8 cellular contexts compared by ENCODE assay signal in the genomic region with DNA sequence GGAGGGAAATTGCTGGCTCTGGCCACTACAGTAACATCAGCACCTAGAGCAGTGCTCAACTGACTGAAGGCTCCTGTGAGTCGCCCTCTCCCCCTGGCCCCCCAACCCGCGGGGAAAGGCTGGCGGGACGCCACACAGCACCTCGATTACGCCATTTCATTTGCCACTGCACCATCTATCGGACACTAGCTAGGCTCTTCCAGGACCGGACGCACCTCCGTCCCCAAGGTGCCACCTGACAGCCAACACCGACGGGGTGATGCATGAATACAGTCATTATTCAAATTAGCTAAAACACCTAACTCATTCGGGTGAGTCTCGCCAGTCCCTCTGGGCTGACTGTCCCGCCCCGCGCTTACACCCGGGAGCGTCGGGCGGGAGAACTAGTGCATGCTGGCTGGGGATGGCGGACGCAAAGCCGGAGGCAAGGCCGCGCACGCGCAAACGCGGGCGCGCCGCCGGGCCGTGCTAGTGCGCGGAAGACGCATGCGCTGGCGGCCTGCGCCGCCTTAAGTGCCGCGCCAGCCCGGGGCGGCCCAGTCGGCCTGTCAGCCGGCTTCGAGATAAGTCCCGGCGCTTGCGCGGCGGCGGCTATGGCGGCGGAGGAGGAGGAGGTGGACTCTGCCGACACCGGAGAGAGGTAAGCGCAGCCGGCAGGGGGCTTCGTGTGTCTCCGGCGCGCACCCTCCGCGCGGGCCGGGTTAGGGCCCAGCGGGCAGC. TPM values are rescaled to one million over a fixed set of nuclear protein-coding genes. Genes with fewer than 3 reads are reported as not detected.
A peak's percentile ranks its signal among the peaks of the same experiment; 100 is the strongest.
DNase-seq lines count a peak whose midpoint lies in the region; ATAC-seq and TF ChIP-seq lines count a peak whose summit lies in the region.

Gene ABHD5 (plus strand): TSS at position 539 of the 720 bp plus-strand sequence. CDS start 55 bp downstream, at position 594.

- no peaks in the 10 kb centered on the region for H4K20me1 ChIP-seq in MM.1S (ENCODE audit: insufficient read depth, low read length)

- peak within 1 kb of the TSS; percentile 79 for H3K4me2 ChIP-seq in MM.1S (ENCODE audit: low read depth, low read length)

- peak within 1 kb of the TSS; percentile 79 for H2AFZ ChIP-seq in MM.1S (ENCODE audit: low read length)

- H3K36me3 ChIP-seq in MM.1S (replicated peaks; ENCODE audit: insufficient read depth, low read length), result no peaks in the 10 kb centered on the region
- H3K36me3 ChIP-seq in gastroesophageal sphincter, result no peaks in the 10 kb centered on the region

- H3K27ac ChIP-seq in MM.1S (ENCODE audit: low read length) (peak within 1 kb of the TSS; percentile 82), gastroesophageal sphincter (peak within 1 kb of the TSS; percentile 81 to 98 (median 96))

- no peaks in the 10 kb centered on the region for H3K9me3 Mint-ChIP-seq in activated naive CD4-positive, alpha-beta T cell treated with anti-CD3 and anti-CD28 coated beads for 36 hours

- no peaks in the 10 kb centered on the region for H3K9me2 ChIP-seq in MM.1S (replicated peaks; ENCODE audit: insufficient read depth, low read length)

- H3K4me3 Mint-ChIP-seq in activated naive CD4-positive, alpha-beta T cell treated with anti-CD3 and anti-CD28 coated beads for 36 hours, result peak within 1 kb of the TSS; percentile 83

- H3K79me2 ChIP-seq in MM.1S (ENCODE audit: low read length), result peaks cover 39% of the 10 kb centered on the region

- H3K4me3 ChIP-seq in MM.1S (ENCODE audit: low read length), result peak within 1 kb of the TSS; percentile 69
- peak within 1 kb of the TSS; percentile 72 to 96 for H3K4me3 ChIP-seq in gastroesophageal sphincter

- intact Hi-C loops in activated naive CD4-positive, alpha-beta T cell treated with anti-CD3 and anti-CD28 coated beads for 36 hours (cut with micrococcal nuclease), result loop anchor here (1.0 to 5.0 kb wide), 8 partner anchors 9 to 648 kb away; partner anchors contain the start of genes ANO10, SNRK and TCAIM

- peak within 1 kb of the TSS; percentile 85 for H3K27ac Mint-ChIP-seq in activated naive CD4-positive, alpha-beta T cell treated with anti-CD3 and anti-CD28 coated beads for 36 hours

- no peaks in the 10 kb centered on the region for H3K36me3 Mint-ChIP-seq in activated naive CD4-positive, alpha-beta T cell treated with anti-CD3 and anti-CD28 coated beads for 36 hours (ENCODE audit: low read depth)

- H3F3A ChIP-seq in MM.1S (ENCODE audit: insufficient read depth, low read length), result peaks cover 20% of the 10 kb centered on the region

- H3K9me3 ChIP-seq in MM.1S (replicated peaks; ENCODE audit: insufficient read depth, low read length) (no peaks in the 10 kb centered on the region), gastroesophageal sphincter (no peaks in the 10 kb centered on the region)

- no peak for TF ChIP-seq EP300 in gastroesophageal sphincter (IDR thresholded peaks at IDR 0.05)

- ATAC-seq in gastroesophageal sphincter, result peak; percentile 96

- H3K27me3 ChIP-seq in MM.1S (replicated peaks; ENCODE audit: insufficient read depth, low read length) (no peaks in the 10 kb centered on the region), gastroesophageal sphincter (no peaks in the 10 kb centered on the region)

- WGBS in gastroesophageal sphincter (ENCODE audit: low coverage in 1 of 2), 2 donors, result no CpG with 5 or more reads among the region's 71 CpGs

- peak within 1 kb of the TSS; percentile 80 for H3K9ac ChIP-seq in MM.1S (ENCODE audit: low read length)

- TF ChIP-seq POLR2A in gastroesophageal sphincter (IDR thresholded peaks at IDR 0.05), result peak; percentile 100

- peaks cover 31% of the 10 kb centered on the region for H3K4me1 Mint-ChIP-seq in activated naive CD4-positive, alpha-beta T cell treated with anti-CD3 and anti-CD28 coated beads for 36 hours (ENCODE audit: low read depth)

- peak; percentile 61 for DNase-seq in GM04503 (ENCODE audit: low read depth)
- DNase-seq in HCEC 1CT, result peak; percentile 93
- DNase-seq in MM.1S, result peak; percentile 97
- DNase-seq in SK-MEL-5 (ENCODE audit: low read depth, low spot score), result peak; percentile 91
- peak; percentile 85 for DNase-seq in activated naive CD4-positive, alpha-beta T cell treated with anti-CD3 and anti-CD28 coated beads for 36 hours
- peak; percentile 70 for DNase-seq in non-pigmented ciliary epithelial cell (ENCODE audit: low read depth)
- peak; percentile 91 for DNase-seq in superior temporal gyrus (ENCODE audit: extremely low spot score)

- H3K4me1 ChIP-seq in MM.1S (ENCODE audit: low read length) (peaks cover 15% of the 10 kb centered on the region), gastroesophageal sphincter (peaks cover 0 to 44% (median 5%) of the 10 kb centered on the region in 3 donors)

- TF ChIP-seq CTCF in MM.1S (IDR thresholded peaks at IDR 0.05; ENCODE audit: low read length), result peak; percentile 30
- TF ChIP-seq CTCF in gastroesophageal sphincter (IDR thresholded peaks at IDR 0.05), result peak in 3 of 4 experiments; percentile 13 to 48 (median 34)

- CTCF ChIA-PET in activated naive CD4-positive, alpha-beta T cell treated with anti-CD3 and anti-CD28 coated beads for 36 hours (lab: Charles Lee), result no interaction called here

- in situ Hi-C loops in SK-MEL-5 (cut with HindIII; ENCODE audit: low pct_unique_long_range_greater_than_20kb, low sequenced_read_pairs), result no loop called here

- no peaks in the 10 kb centered on the region for H3K27me3 Mint-ChIP-seq in activated naive CD4-positive, alpha-beta T cell treated with anti-CD3 and anti-CD28 coated beads for 36 hours (ENCODE audit: low read depth)

RNA-seq across cellular contexts. Expression of gene ABHD5, which starts in this region (rescaled TPM):
- total RNA-seq in SK-MEL-5 (2014; rRNA removed; shearing (Covaris generic)), result 17.5 and 19.8 TPM in 2 replicates
- polyA plus RNA-seq in SK-MEL-5 (2015; cell fraction: cytosol; rRNA removed), result 15.1 and 18.6 TPM in 2 replicates
- polyA plus RNA-seq in SK-MEL-5 (2015; cell fraction: nucleus; rRNA removed), result 11.5 and 14.3 TPM in 2 replicates
- 10 to 100 TPM in 1 of 2 experiments, 1 to 10 TPM in 1; 9.4 to 11.0 TPM for total RNA-seq in activated naive CD4-positive, alpha-beta T cell treated with anti-CD3 and anti-CD28 coated beads for 36 hours
- 10 to 100 TPM; 26.1 to 53.2 (median 34.8) TPM for total RNA-seq in gastroesophageal sphincter

Comparison
In these comparisons a context has a peak if more than half of its experiments do, and no peak if none do; other contexts are left out.
1. Peak in every context shown above with its lines: DNase-seq, ATAC-seq, H3K4me3 ChIP-seq and H3K27ac ChIP-seq.